ENCODE assay signal across 18 cellular contexts in the genomic region with DNA sequence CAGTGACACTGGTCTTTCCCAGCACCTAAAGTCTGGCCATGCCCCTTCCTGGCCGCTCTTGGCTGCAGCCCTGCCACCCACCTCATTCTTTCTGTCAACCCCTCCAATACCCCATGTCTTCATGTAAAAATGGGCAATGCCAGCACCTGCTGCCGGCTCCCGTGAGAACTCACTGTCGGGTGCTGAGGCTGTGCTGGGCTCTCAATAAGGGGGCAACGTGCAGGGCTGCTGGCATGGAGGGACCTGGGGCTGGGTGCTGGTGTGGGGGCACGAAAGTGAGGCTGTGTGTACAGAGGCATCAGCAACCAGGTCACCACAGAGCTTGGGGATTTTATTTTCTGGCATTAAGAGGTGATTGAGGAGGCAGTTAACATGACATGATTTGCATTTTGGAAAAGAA.
DNase-seq lines count a peak whose midpoint lies in the region; ATAC-seq and TF ChIP-seq lines count a peak whose summit lies in the region.
"Had no signal": no experiment of that assay in that cellular context is flagged by ENCODE, and none has a peak within 500 bp of the region (broad histone marks: within the 10 kb centered on the region; RNA-seq: fewer than 3 reads in every experiment).

No MANE protein-coding gene starts in this region.

- no peak overlapping the region for H2AFZ ChIP-seq in H9 (ENCODE audit: low read length)

- intact Hi-C loops in activated CD8-positive, alpha-beta T cell treated with anti-CD3 and anti-CD28 coated beads for 36 hours (cut with micrococcal nuclease), result no loop called here
- intact Hi-C loops in upper lobe of right lung (cut with DNase I), result no loop called here

- H3K23ac ChIP-seq in H9 (ENCODE audit: insufficient read length, low read depth, low read length), result no peak overlapping the region

- no peak overlapping the region for H4K5ac ChIP-seq in H9 (ENCODE audit: insufficient read length, low read depth, low read length)

- no peak overlapping the region for H3K4me3 Mint-ChIP-seq in activated CD8-positive, alpha-beta T cell treated with anti-CD3 and anti-CD28 coated beads for 36 hours
- no peak overlapping the region for H3K4me3 Mint-ChIP-seq in activated CD8-positive, alpha-beta T cell treated with anti-CD3 and anti-CD28 coated beads, Interleukin-2, amount 10 ng/mL, durations not matched to agents 7 days and 5 days
- no peak overlapping the region for H3K4me3 Mint-ChIP-seq in H9
- no peak overlapping the region for H3K4me3 Mint-ChIP-seq in effector memory CD8-positive, alpha-beta T cell
- H3K4me3 Mint-ChIP-seq: CD4-positive, alpha-beta T cell had no signal

- no peaks in the 10 kb centered on the region for H3K79me1 ChIP-seq in H9 (ENCODE audit: insufficient read depth, low read depth, low read length, poor library complexity, severe bottlenecking)

- H3K4me3 ChIP-seq in upper lobe of right lung, result no peak overlapping the region
- H3K4me3 ChIP-seq: Peyer's patch had no signal

- ATAC-seq in activated CD8-positive, alpha-beta T cell treated with anti-CD3 and anti-CD28 coated beads for 36 hours, result no peak
- ATAC-seq in activated CD8-positive, alpha-beta T cell treated with anti-CD3 and anti-CD28 coated beads, Interleukin-2, amount 10 ng/mL, durations not matched to agents 7 days and 5 days, result no peak
- ATAC-seq in upper lobe of right lung, result no peak
- no peak for ATAC-seq in HG02759 (IDR thresholded peaks at IDR 0.05; ENCODE audit: unreplicated experiment)
- no peak for ATAC-seq in effector memory CD8-positive, alpha-beta T cell (replicated peaks)

- H2BK15ac ChIP-seq in H9 (ENCODE audit: low read depth, low read length), result no peak overlapping the region

- DNase-seq in activated CD8-positive, alpha-beta T cell treated with anti-CD3 and anti-CD28 coated beads for 36 hours, result no peak
- DNase-seq in activated CD8-positive, alpha-beta T cell treated with anti-CD3 and anti-CD28 coated beads, Interleukin-2, amount 10 ng/mL, durations not matched to agents 7 days and 5 days, result no peak
- DNase-seq in H9 (no peak), mesenteric fat pad (ENCODE audit: low spot score) (peak; percentile 60), upper lobe of right lung (peak; percentile 33), SKM-1 treated with dmso at 0.1 percent for 144 hours (lab: John Stamatoyannopoulos, UW; ENCODE audit: unreplicated experiment) (no peak)
- no peak for DNase-seq in effector memory CD8-positive, alpha-beta T cell
- DNase-seq: 8988T; CD4-positive, alpha-beta T cell; GF-D8; H7; NCI-H1417; NCI-H1930; NCI-H2171 treated with DMSO at 0.1 percent for 48 hours; Right ventricle myocardium superior; SK-N-SH had no signal

- no peak overlapping the region for H3K9ac ChIP-seq in H9 (ENCODE audit: extremely low read depth, insufficient read length, low read length)
- H3K9ac ChIP-seq: SK-N-SH had no signal

- H3K9me3 ChIP-seq in H9 (ENCODE audit: control insufficient read depth, low read depth, low read length), result no peaks in the 10 kb centered on the region
- no peaks in the 10 kb centered on the region for H3K9me3 ChIP-seq in upper lobe of right lung
- H3K9me3 ChIP-seq: Peyer's patch, SK-N-SH had no signal

- no peak overlapping the region for H3K4ac ChIP-seq in H9 (ENCODE audit: low read depth, low read length)

- H4K8ac ChIP-seq in H9 (replicated peaks; ENCODE audit: insufficient read length, low read depth, low read length), result no peak overlapping the region

- no peaks in the 10 kb centered on the region for H4K20me1 ChIP-seq in H9 (ENCODE audit: control insufficient read depth, insufficient read depth, insufficient read length)

- H3K27me3 ChIP-seq in H9 (ENCODE audit: insufficient read depth, low read length) (no peaks in the 10 kb centered on the region), upper lobe of right lung (no peaks in the 10 kb centered on the region)
- H3K27me3 ChIP-seq: Peyer's patch had no signal

- TF ChIP-seq CTCF in activated CD8-positive, alpha-beta T cell treated with anti-CD3 and anti-CD28 coated beads for 36 hours (IDR thresholded peaks at IDR 0.05), result no peak
- TF ChIP-seq CTCF in H9 (conservative IDR thresholded peaks at IDR 0.05), result no peak
- TF ChIP-seq CTCF in upper lobe of right lung (IDR thresholded peaks at IDR 0.05), result no peak

- H3K27ac Mint-ChIP-seq in activated CD8-positive, alpha-beta T cell treated with anti-CD3 and anti-CD28 coated beads for 36 hours, result peak overlapping the region; percentile 45
- H3K27ac Mint-ChIP-seq in activated CD8-positive, alpha-beta T cell treated with anti-CD3 and anti-CD28 coated beads, Interleukin-2, amount 10 ng/mL, durations not matched to agents 7 days and 5 days, result no peak overlapping the region
- H3K27ac Mint-ChIP-seq in H9, result peak overlapping the region in 2 of 3 experiments; percentile 21 to 70; a peak in 3 of 7 replicates
- H3K27ac Mint-ChIP-seq in effector memory CD8-positive, alpha-beta T cell, result no peak overlapping the region
- H3K27ac Mint-ChIP-seq: CD4-positive, alpha-beta T cell had no signal

- H3K14ac ChIP-seq in H9 (ENCODE audit: insufficient read depth, low read length), result no peak overlapping the region

- no peak overlapping the region for H2BK120ac ChIP-seq in H9 (ENCODE audit: low read depth, low read length, poor library complexity, severe bottlenecking)

- no peak overlapping the region for H3K18ac ChIP-seq in H9 (ENCODE audit: insufficient read length, low read depth, low read length)

- WGBS in H9 (ENCODE audit: extremely low coverage, insufficient read length, low lambda C conversion rate), result no CpG with 5 or more reads among the region's 6 CpGs

- H3K27me3 Mint-ChIP-seq in activated CD8-positive, alpha-beta T cell treated with anti-CD3 and anti-CD28 coated beads for 36 hours, result no peaks in the 10 kb centered on the region
- no peaks in the 10 kb centered on the region for H3K27me3 Mint-ChIP-seq in activated CD8-positive, alpha-beta T cell treated with anti-CD3 and anti-CD28 coated beads, Interleukin-2, amount 10 ng/mL, durations not matched to agents 7 days and 5 days (ENCODE audit: low read depth)
- no peaks in the 10 kb centered on the region for H3K27me3 Mint-ChIP-seq in H9 (ENCODE audit: low read depth)
- peaks cover 26 to 32% of the 10 kb centered on the region in 2 donors for H3K27me3 Mint-ChIP-seq in effector memory CD8-positive, alpha-beta T cell

- no peak overlapping the region for H2BK5ac ChIP-seq in H9 (ENCODE audit: insufficient read length, low read length)

- H3K23me2 ChIP-seq in H9 (ENCODE audit: insufficient read length, low read depth, low read length, poor library complexity, severe bottlenecking), result no peaks in the 10 kb centered on the region

- H3K4me1 ChIP-seq in H9 (ENCODE audit: insufficient read depth, low read length), result no peaks in the 10 kb centered on the region
- no peaks in the 10 kb centered on the region for H3K4me1 ChIP-seq in upper lobe of right lung
- H3K4me1 ChIP-seq: Peyer's patch had no signal

- peaks cover 4% of the 10 kb centered on the region for H3K4me1 Mint-ChIP-seq in activated CD8-positive, alpha-beta T cell treated with anti-CD3 and anti-CD28 coated beads for 36 hours (ENCODE audit: low read depth)
- H3K4me1 Mint-ChIP-seq in activated CD8-positive, alpha-beta T cell treated with anti-CD3 and anti-CD28 coated beads, Interleukin-2, amount 10 ng/mL, durations not matched to agents 7 days and 5 days (ENCODE audit: low read depth), result peaks cover 17% of the 10 kb centered on the region
- peaks cover 5 to 11% of the 10 kb centered on the region in 2 experiments; a peak in 3 of 4 replicates for H3K4me1 Mint-ChIP-seq in H9
- H3K4me1 Mint-ChIP-seq in effector memory CD8-positive, alpha-beta T cell (ENCODE audit: low read depth in 2 of 2), result no peaks in the 10 kb centered on the region

- no peak overlapping the region for H2BK12ac ChIP-seq in H9 (ENCODE audit: insufficient read length, low read depth, low read length)

- H3K36me3 ChIP-seq in upper lobe of right lung, result no peaks in the 10 kb centered on the region
- H3K36me3 ChIP-seq: Peyer's patch had no signal

- CTCF ChIA-PET in activated CD8-positive, alpha-beta T cell treated with anti-CD3 and anti-CD28 coated beads for 36 hours (lab: Charles Lee), result interaction anchor here (1.5 kb wide), 1 partner anchor 189 kb away, joined by 5 read pairs; no protein-coding TSS in a partner anchor
- CTCF ChIA-PET in activated CD8-positive, alpha-beta T cell treated with anti-CD3 and anti-CD28 coated beads, Interleukin-2, amount 10 ng/mL, durations not matched to agents 7 days and 5 days (lab: Charles Lee), result no interaction called here

- H3K56ac ChIP-seq in H9 (ENCODE audit: insufficient read length, low read depth, low read length), result no peak overlapping the region

- H2BK20ac ChIP-seq in H9 (ENCODE audit: low read depth, low read length, poor library complexity, severe bottlenecking), result no peak overlapping the region

- H2AK5ac ChIP-seq in H9 (ENCODE audit: insufficient read length, low read length), result no peak overlapping the region

- H3K27ac ChIP-seq in H9 (ENCODE audit: insufficient read length, low read depth, low read length) (no peak overlapping the region), upper lobe of right lung (no peak overlapping the region)
- H3K27ac ChIP-seq: Peyer's patch had no signal

- H4K91ac ChIP-seq in H9 (ENCODE audit: insufficient read length, low read depth, low read length), result no peak overlapping the region

- H3K36me3 Mint-ChIP-seq in activated CD8-positive, alpha-beta T cell treated with anti-CD3 and anti-CD28 coated beads for 36 hours (ENCODE audit: low read depth), result no peaks in the 10 kb centered on the region
- peaks cover 7% of the 10 kb centered on the region for H3K36me3 Mint-ChIP-seq in activated CD8-positive, alpha-beta T cell treated with anti-CD3 and anti-CD28 coated beads, Interleukin-2, amount 10 ng/mL, durations not matched to agents 7 days and 5 days (ENCODE audit: low read depth)
- H3K36me3 Mint-ChIP-seq in H9 (ENCODE audit: insufficient read depth in 1 of 3, low read depth in 3 of 3), result peaks cover 0 to 8% (median 3%) of the 10 kb centered on the region in 3 experiments; a peak in 1 of 7 replicates
- H3K36me3 Mint-ChIP-seq in effector memory CD8-positive, alpha-beta T cell (ENCODE audit: insufficient read depth), result no peaks in the 10 kb centered on the region

- H3K4me2 ChIP-seq in H9 (ENCODE audit: insufficient read depth, insufficient read length, low read length), result no peak overlapping the region
- H3K4me2 ChIP-seq: SK-N-SH had no signal

- H3T11ph ChIP-seq in H9 (ENCODE audit: low read length), result no peak overlapping the region

- no peaks in the 10 kb centered on the region for H3K9me3 Mint-ChIP-seq in activated CD8-positive, alpha-beta T cell treated with anti-CD3 and anti-CD28 coated beads for 36 hours
- H3K9me3 Mint-ChIP-seq in activated CD8-positive, alpha-beta T cell treated with anti-CD3 and anti-CD28 coated beads, Interleukin-2, amount 10 ng/mL, durations not matched to agents 7 days and 5 days (ENCODE audit: insufficient read depth), result no peaks in the 10 kb centered on the region
- H3K9me3 Mint-ChIP-seq in H9, result peaks cover 3 to 13% of the 10 kb centered on the region in 2 experiments; a peak in 4 of 5 replicates
- H3K9me3 Mint-ChIP-seq in effector memory CD8-positive, alpha-beta T cell, result no peaks in the 10 kb centered on the region
- H3K9me3 Mint-ChIP-seq: CD4-positive, alpha-beta T cell had no signal

- POLR2A ChIA-PET in activated CD8-positive, alpha-beta T cell treated with anti-CD3 and anti-CD28 coated beads for 36 hours (lab: Charles Lee), result no interaction called here
- POLR2A ChIA-PET in activated CD8-positive, alpha-beta T cell treated with anti-CD3 and anti-CD28 coated beads, Interleukin-2, amount 10 ng/mL, durations not matched to agents 7 days and 5 days (lab: Charles Lee), result interaction anchor here (1.2 kb wide), 1 partner anchor 20 kb away, joined by 6 read pairs; no protein-coding TSS in a partner anchor

- H3K79me2 ChIP-seq in H9 (ENCODE audit: insufficient read depth, low read length), result no peaks in the 10 kb centered on the region

Comparison
In these comparisons a context has a peak if more than half of its experiments do, and no peak if none do; other contexts are left out.
1. H3K27ac Mint-ChIP-seq: peak in activated CD8-positive, alpha-beta T cell treated with anti-CD3 and anti-CD28 coated beads for 36 hours (single experiment) and H9 (2 of 3); none in activated CD8-positive, alpha-beta T cell treated with anti-CD3 and anti-CD28 coated beads, Interleukin-2, amount 10 ng/mL, durations not matched to agents 7 days and 5 days (single experiment) and effector memory CD8-positive, alpha-beta T cell (0 of 2).
2. DNase-seq: peak in mesenteric fat pad (single experiment) and upper lobe of right lung (single experiment); none in activated CD8-positive, alpha-beta T cell treated with anti-CD3 and anti-CD28 coated beads for 36 hours (single experiment), activated CD8-positive, alpha-beta T cell treated with anti-CD3 and anti-CD28 coated beads, Interleukin-2, amount 10 ng/mL, durations not matched to agents 7 days and 5 days (single experiment), H9 (single experiment), effector memory CD8-positive, alpha-beta T cell (0 of 3) and SKM-1 treated with dmso at 0.1 percent for 144 hours (single experiment).